In genomic region chr14:53828820-53829219, GRCh38 we compare ENCODE assay signal across 6 cellular contexts.
"Had no signal": no experiment of that assay in that cellular context is flagged by ENCODE, and none has a peak within 500 bp of the region (broad histone marks: within the 10 kb centered on the region; RNA-seq: fewer than 3 reads in every experiment).

No MANE protein-coding gene starts in this region.

- H3K4me3 ChIP-seq: GM23248, HAP-1 had no signal

- H3K36me3 ChIP-seq: HAP-1 had no signal

- DNase-seq: GM23248, GOT3, H7, IMR-90, KBM-7 had no signal

- H3K9me3 ChIP-seq: HAP-1 had no signal

- H3K27ac ChIP-seq: GM23248 had no signal
